Comparison of ENCODE assay signal across 8 cellular contexts in genomic region chr18:57586243-57587049, GRCh38. TPM values are rescaled to one million over a fixed set of nuclear protein-coding genes. Genes with fewer than 3 reads are reported as not detected.
DNase-seq lines count a peak whose midpoint lies in the region; ATAC-seq and TF ChIP-seq lines count a peak whose summit lies in the region.

TSS of gene FECH (minus strand) at chr18:57586702. CDS start at chr18:57586620, 82 bp downstream.

- in situ Hi-C loops in mammary epithelial cell (cut with MboI; ENCODE audit: low sequenced_read_pairs in 2 of 2) = no loop called here

- ATAC-seq in HG02759 (IDR thresholded peaks at IDR 0.05; ENCODE audit: unreplicated experiment) = peak; percentile 93

- H3K79me2 ChIP-seq in mammary epithelial cell (ENCODE audit: insufficient read depth, low read length) = peaks cover 8% of the 10 kb centered on the region

- no peaks in the 10 kb centered on the region for H3K9me3 Mint-ChIP-seq in immature natural killer cell

- peak within 1 kb of the TSS; percentile 62 to 92 (median 85) for H3K27ac Mint-ChIP-seq in immature natural killer cell

- H3K36me3 Mint-ChIP-seq in immature natural killer cell = peaks cover 0 to 9% (median 4%) of the 10 kb centered on the region in 3 donors

- H3K27me3 Mint-ChIP-seq in immature natural killer cell (ENCODE audit: low read depth in 3 of 3) = peaks cover 0 to 3% (median 0%) of the 10 kb centered on the region in 3 donors

- peak; percentile 76 for DNase-seq in DMS 273 (lab: John Stamatoyannopoulos, UW; ENCODE audit: unreplicated experiment)
- DNase-seq in DMS 273 treated with DMSO at 0.1 percent for 48 hours (lab: John Stamatoyannopoulos, UW) = no peak
- peak; percentile 34 to 72 for DNase-seq in NCI-H1930 (lab: John Stamatoyannopoulos, UW)
- peak; percentile 52 for DNase-seq in mammary epithelial cell
- peak; percentile 79 to 82 (median 81) for DNase-seq in immature natural killer cell
- DNase-seq in spleen = peak; percentile 94

- H3K4me1 ChIP-seq in mammary epithelial cell (ENCODE audit: insufficient read depth, low read length) (peaks cover 9% of the 10 kb centered on the region), spleen (peaks cover 10 to 31% (median 22%) of the 10 kb centered on the region in 6 donors)

- 3% methylated on average over 21 of the region's 80 CpGs for WGBS in mammary epithelial cell (ENCODE audit: low coverage, missing lambda C conversion rate)
- WGBS in spleen, 5 donors = 0 to 1% (median 1%) methylated on average over 18 to 80 of the region's 80 CpGs

- H4K20me1 ChIP-seq in mammary epithelial cell (ENCODE audit: insufficient read depth, low read length) = no peaks in the 10 kb centered on the region

- H3K9me3 ChIP-seq in mammary epithelial cell (replicated peaks; ENCODE audit: insufficient read depth, low read length) = no peaks in the 10 kb centered on the region
- no peaks in the 10 kb centered on the region for H3K9me3 ChIP-seq in spleen

- CTCF ChIA-PET in mammary epithelial cell (lab: Charles Lee; ENCODE audit: low non-redundant PET) = no interaction called here

- H3K4me3 ChIP-seq in WI38 (ENCODE audit: low read depth, low read length) = peak within 1 kb of the TSS; percentile 71
- H3K4me3 ChIP-seq in mammary epithelial cell (replicated peaks in 1 of 3; ENCODE audit: insufficient read depth in 1 of 3, low read depth in 2 of 3, low read length in 3 of 3) = peak within 1 kb of the TSS; percentile 63 to 80 (median 71)
- H3K4me3 ChIP-seq in spleen = peak within 1 kb of the TSS; percentile 60 to 91 (median 78)

- peak within 1 kb of the TSS; percentile 71 for H3K9ac ChIP-seq in mammary epithelial cell (ENCODE audit: insufficient read depth, low read length)

- peak within 1 kb of the TSS; percentile 85 for H3K4me2 ChIP-seq in mammary epithelial cell (ENCODE audit: insufficient read depth, low read depth, low read length)

- dilution Hi-C loops in mammary epithelial cell (cut with HindIII; ENCODE audit: low sequenced_read_pairs) = no loop called here

- TF ChIP-seq CTCF in WI38 (IDR thresholded peaks at IDR 0.05; ENCODE audit: low read depth, low read length) = no peak
- TF ChIP-seq CTCF in mammary epithelial cell (conservative IDR thresholded peaks at IDR 0.05 in 1 of 2, IDR thresholded peaks at IDR 0.05 in 1 of 2; ENCODE audit: extremely low read depth in 1 of 2, insufficient read depth in 1 of 2, low read depth in 1 of 2, low read length in 2 of 2) = no peak
- TF ChIP-seq CTCF in spleen (IDR thresholded peaks at IDR 0.05 in 8 of 11, conservative IDR thresholded peaks at IDR 0.05 in 3 of 11) = peak in 5 of 11 experiments; percentile 7 to 51 (median 15)

- peak within 1 kb of the TSS; percentile 95 for H2AFZ ChIP-seq in mammary epithelial cell (ENCODE audit: low read depth, low read length)

- no peaks in the 10 kb centered on the region for H3K27me3 ChIP-seq in mammary epithelial cell (ENCODE audit: insufficient read depth, low read length)
- H3K27me3 ChIP-seq in spleen (replicated peaks in 1 of 7) = no peaks in the 10 kb centered on the region

- H3K4me3 Mint-ChIP-seq in immature natural killer cell = peak within 1 kb of the TSS; percentile 85 to 91 (median 89)

- peaks cover 19 to 33% of the 10 kb centered on the region in 2 donors for H3K4me1 Mint-ChIP-seq in immature natural killer cell

- H3K36me3 ChIP-seq in mammary epithelial cell (ENCODE audit: insufficient read depth, low read length) (no peaks in the 10 kb centered on the region), spleen (peaks cover 0 to 10% (median 0%) of the 10 kb centered on the region in 6 donors)

- no TSS peak for BruUV-seq in mammary epithelial cell (replicated peaks; lab: Mats Ljungman, UMichigan)

- H3K27ac ChIP-seq in mammary epithelial cell (ENCODE audit: insufficient read depth, low read depth, low read length) (peak within 1 kb of the TSS; percentile 26), spleen (peak within 1 kb of the TSS; percentile 71 to 88 (median 84))

- intact Hi-C loops in mammary epithelial cell (cut with micrococcal nuclease) (no loop called here), spleen (cut with DNase I; ENCODE audit: low total_unique reads) (no loop called here)

- peak in 2 of 3 donors; percentile 44 to 62 for TF ChIP-seq POLR2A in spleen (IDR thresholded peaks at IDR 0.05)

RNA-seq across cellular contexts. Expression of gene FECH, which starts in this region (rescaled TPM):
- total RNA-seq in mammary epithelial cell (10 to 100 TPM; 23.1 to 63.0 TPM), spleen (10 to 100 TPM; 19.0 to 85.9 (median 33.2) TPM)
- polyA plus RNA-seq in mammary epithelial cell (34.0 TPM), immature natural killer cell (10 to 100 TPM; 37.1 to 59.9 (median 41.6) TPM), spleen (1 to 10 TPM; 4.3 to 9.3 (median 4.7) TPM)
- 14.2 TPM for polyA minus RNA-seq in mammary epithelial cell
